ENCODE assay signal across 25 cellular contexts in genomic region chr9:95985656-95986055, GRCh38.
"Had no signal": no experiment of that assay in that cellular context is flagged by ENCODE, and none has a peak within 500 bp of the region (broad histone marks: within the 10 kb centered on the region; RNA-seq: fewer than 3 reads in every experiment).

No MANE protein-coding gene starts in this region.

- H3K27ac ChIP-seq: dorsolateral prefrontal cortex, epithelial cell of prostate, gastroesophageal sphincter, heart right ventricle, prostate gland, right lobe of liver, stomach, thyroid gland, vagina had no signal

- H3K4me3 ChIP-seq: dorsolateral prefrontal cortex, gastroesophageal sphincter, heart right ventricle, lung, mucosa of descending colon, prostate gland, right lobe of liver, stomach, thyroid gland, vagina had no signal

- H3K9me3 ChIP-seq: gastroesophageal sphincter, heart right ventricle, mucosa of descending colon, prostate gland, right lobe of liver, thyroid gland, vagina had no signal

- ATAC-seq: esophagus mucosa; gastroesophageal sphincter; left colon; mucosa of descending colon; naive thymus-derived CD8-positive, alpha-beta T cell; right lobe of liver had no signal

- FAIRE-seq: colon, islet of Langerhans had no signal

- H3K36me3 ChIP-seq: prostate gland, thyroid gland, vagina had no signal

- H3K27me3 ChIP-seq: dorsolateral prefrontal cortex, gastroesophageal sphincter, heart right ventricle, right lobe of liver, stomach, thyroid gland, vagina had no signal

- DNase-seq: dorsolateral prefrontal cortex; effector CD4-positive, alpha-beta T cell; foreskin fibroblast; heart right ventricle; hippocampal formation; left colon; mucosa of descending colon; naive thymus-derived CD8-positive, alpha-beta T cell; nephron progenitor cell; nucleus accumbens; right lobe of liver; stimulated activated CD4-positive, alpha-beta T cell treated with anti-CD3 and anti-CD28 coated beads, Interleukin-2, amount 100 ng/mL, for 24 hours; stimulated activated CD4-positive, alpha-beta T cell treated with anti-CD3 and anti-CD28 coated beads, Interleukin-4, amount 100 ng/mL, for 24 hours; stimulated activated naive CD4-positive, alpha-beta T cell treated with Interleukin-2 at 50 U/mL for 16 hours; stomach; thyroid gland; trophoblast cell had no signal

- H3K4me1 ChIP-seq: gastroesophageal sphincter, vagina had no signal
